26 cellular contexts compared by ENCODE assay signal in the genomic region with DNA sequence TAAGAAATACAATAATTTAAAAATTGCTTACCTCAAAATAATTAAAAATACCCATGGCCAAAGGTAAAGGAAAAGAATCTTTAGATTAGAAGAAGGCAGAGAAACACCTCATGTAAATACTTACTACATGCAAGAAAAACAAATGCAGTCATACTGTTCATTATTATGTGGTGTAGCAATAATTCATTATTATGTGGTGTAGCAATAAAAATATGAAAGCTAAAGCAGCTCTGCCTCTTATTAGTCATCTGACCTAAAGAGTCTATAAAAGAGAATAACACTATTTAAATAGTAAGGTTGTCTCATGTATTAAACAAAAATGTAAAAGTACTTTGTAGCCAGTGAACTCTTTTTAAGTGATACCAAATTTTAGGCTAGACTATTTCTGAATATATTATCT.
"Had no signal": no experiment of that assay in that cellular context is flagged by ENCODE, and none has a peak within 500 bp of the region (broad histone marks: within the 10 kb centered on the region; RNA-seq: fewer than 3 reads in every experiment).

No MANE protein-coding gene starts in this region.

- ATAC-seq: activated CD4-positive, alpha-beta T cell treated with anti-CD3 and anti-CD28 coated beads for 36 hours; activated naive CD4-positive, alpha-beta T cell treated with anti-CD3 and anti-CD28 coated beads, Interleukin-2, amount 50 U/mL, for 72 hours; activated T-cell treated with anti-CD3 and anti-CD28 coated beads, Interleukin-2, amount 50 U/mL, for 72 hours; body of pancreas; naive thymus-derived CD8-positive, alpha-beta T cell; right lobe of liver; stimulated activated naive CD8-positive, alpha-beta T cell treated with anti-CD3 and anti-CD28 coated beads, Interleukin-15, Interleukin-2, amounts not matched to agents 100 U/mL and 50 U/mL, for 24 hours had no signal

- H3K27me3 ChIP-seq: body of pancreas, esophagus squamous epithelium, right lobe of liver had no signal

- H3K27me3 Mint-ChIP-seq: activated B cell treated with CpG ODN at 0.5 μM for 24 hours; activated CD4-positive, alpha-beta T cell treated with anti-CD3 and anti-CD28 coated beads for 36 hours; naive thymus-derived CD8-positive, alpha-beta T cell had no signal

- H3K27ac ChIP-seq: body of pancreas, esophagus squamous epithelium, right lobe of liver, skin epidermis, thoracic aorta had no signal

- H3K4me1 Mint-ChIP-seq: neural crest cell had no signal

- H3K4me3 Mint-ChIP-seq: activated B cell treated with CpG ODN at 0.5 μM for 24 hours; activated CD4-positive, alpha-beta T cell treated with anti-CD3 and anti-CD28 coated beads for 36 hours; activated T-cell treated with anti-CD3 and anti-CD28 coated beads, Interleukin-2, amount 50 U/mL, for 72 hours; immature natural killer cell; naive thymus-derived CD8-positive, alpha-beta T cell; neural crest cell; T-helper 2 cell treated with Interferon-gamma antibody and Interleukin-4, amounts not matched to agents 5 μg/mL and 100 μg/mL, for 36 hours had no signal

- DNase-seq: activated B cell treated with CpG ODN at 0.5 μM for 24 hours; activated CD4-positive, alpha-beta T cell treated with anti-CD3 and anti-CD28 coated beads for 36 hours; activated CD4-positive, alpha-beta T cell treated with anti-CD3 and anti-CD28 coated beads, Interleukin-2, amount 50 U/mL, for 4 hours; activated naive CD4-positive, alpha-beta T cell; activated T-cell treated with anti-CD3 and anti-CD28 coated beads for 4 hours; activated T-cell treated with anti-CD3 and anti-CD28 coated beads, Interleukin-2, amount 50 U/mL, for 72 hours; aorta; body of pancreas; esophagus squamous epithelium; head of caudate nucleus; hypothalamus; immature natural killer cell; mesenchymal stem cell; naive thymus-derived CD8-positive, alpha-beta T cell; nucleus accumbens; right lobe of liver; stimulated activated CD4-positive, alpha-beta T cell treated with anti-CD3 and anti-CD28 coated beads, Interleukin-12 subunit alpha, Interleukin-12 subunit beta, amount 100 ng/mL, for 4 hours; stimulated activated CD4-positive, alpha-beta T cell treated with anti-CD3 and anti-CD28 coated beads, Interleukin-4, amount 100 ng/mL, for 1 hour; stimulated activated naive CD8-positive, alpha-beta T cell treated with anti-CD3 and anti-CD28 coated beads, Interleukin-15, Interleukin-2, amounts not matched to agents 100 U/mL and 50 U/mL, for 24 hours; T-helper 1 cell; trophoblast cell had no signal

- H3K27ac Mint-ChIP-seq: activated B cell treated with CpG ODN at 0.5 μM for 24 hours; activated CD4-positive, alpha-beta T cell treated with anti-CD3 and anti-CD28 coated beads for 36 hours; activated naive CD4-positive, alpha-beta T cell treated with anti-CD3 and anti-CD28 coated beads, Interleukin-2, amount 50 U/mL, for 72 hours; activated T-cell treated with anti-CD3 and anti-CD28 coated beads, Interleukin-2, amount 50 U/mL, for 72 hours; naive thymus-derived CD8-positive, alpha-beta T cell; T-helper 2 cell treated with Interferon-gamma antibody and Interleukin-4, amounts not matched to agents 5 μg/mL and 100 μg/mL, for 36 hours had no signal

- H3K4me3 ChIP-seq: body of pancreas, esophagus squamous epithelium, right lobe of liver, skin epidermis, thoracic aorta had no signal

- H3K9me3 Mint-ChIP-seq: activated naive CD4-positive, alpha-beta T cell treated with anti-CD3 and anti-CD28 coated beads, Interleukin-2, amount 50 U/mL, for 72 hours had no signal
